In genomic region chr10:131090761-131091661, GRCh38 we compare ENCODE assay signal across 19 cellular contexts.
A peak's percentile ranks its signal among the peaks of the same experiment; 100 is the strongest.
DNase-seq lines count a peak whose midpoint lies in the region; TF ChIP-seq lines count a peak whose summit lies in the region.
"Had no signal": no experiment of that assay in that cellular context is flagged by ENCODE, and none has a peak within 500 bp of the region (broad histone marks: within the 10 kb centered on the region; RNA-seq: fewer than 3 reads in every experiment).

No MANE protein-coding gene starts in this region.

- no peak for TF ChIP-seq EP300 in esophagus muscularis mucosa (IDR thresholded peaks at IDR 0.05)

- intact Hi-C loops in esophagus muscularis mucosa (cut with DNase I), result no loop called here

- peaks cover 0 to 49% (median 0%) of the 10 kb centered on the region in 4 donors for H3K27me3 ChIP-seq in esophagus muscularis mucosa
- H3K27me3 ChIP-seq: brain microvascular endothelial cell, vagina had no signal

- no peak for TF ChIP-seq POLR2A in esophagus muscularis mucosa (IDR thresholded peaks at IDR 0.05; ENCODE audit: low read depth)

- no peak for TF ChIP-seq CTCF in HEK293 (tag by site-specific recombination; IDR thresholded peaks at IDR 0.05)
- TF ChIP-seq CTCF in esophagus muscularis mucosa (IDR thresholded peaks at IDR 0.05), result no peak

- CTCF ChIA-PET in HEK293 (lab: Yijun Ruan, JAX), result no interaction called here

- H3K4me1 ChIP-seq in HEK293 (ENCODE audit: control insufficient read depth, insufficient read depth, low read length) (no peaks in the 10 kb centered on the region), esophagus muscularis mucosa (peaks cover 0 to 9% (median 2%) of the 10 kb centered on the region in 4 donors)
- H3K4me1 ChIP-seq: psoas muscle had no signal

- DNase-seq in NCI-H1694 treated with DMSO at 0.1 percent for 48 hours (lab: John Stamatoyannopoulos, UW), result peak; percentile 1
- DNase-seq in NCI-H774 (lab: John Stamatoyannopoulos, UW), result peak; percentile 35
- peak; percentile 56 for DNase-seq in retina
- DNase-seq in putamen (ENCODE audit: low spot score), result no peak
- DNase-seq in RKO (ENCODE audit: low spot score), result no peak
- no peak for DNase-seq in esophagus muscularis mucosa (ENCODE audit: extremely low spot score)
- DNase-seq: activated CD4-positive, alpha-beta T cell treated with anti-CD3 and anti-CD28 coated beads for 48 hours; activated T-cell treated with anti-CD3 and anti-CD28 coated beads for 4 hours; brain microvascular endothelial cell; GDM1; hippocampal formation; Kasumi-1; left cardiac atrium; NCI-H524 treated with DMSO at 0.1 percent for 48 hours; psoas muscle; stimulated activated naive CD8-positive, alpha-beta T cell treated with anti-CD3 and anti-CD28 coated beads, Interleukin-15, amount 100 ng/mL, for 72 hours had no signal

- whole genome bisulfite sequencing in esophagus muscularis mucosa, result 75% methylated on average over 17 of the region's 17 CpGs

- no peaks in the 10 kb centered on the region for H3K36me3 ChIP-seq in HEK293 (ENCODE audit: control insufficient read depth in 2 of 2, insufficient read depth in 1 of 2, low read length in 2 of 2)
- H3K36me3 ChIP-seq in esophagus muscularis mucosa, result no peaks in the 10 kb centered on the region
- H3K36me3 ChIP-seq: brain microvascular endothelial cell, vagina had no signal

- no peak overlapping the region for H3K27ac ChIP-seq in HEK293 (ENCODE audit: extremely low read depth, low read depth, low read length)
- H3K27ac ChIP-seq in esophagus muscularis mucosa (replicated peaks in 1 of 4), result no peak overlapping the region
- H3K27ac ChIP-seq: brain microvascular endothelial cell, C4-2B, psoas muscle, vagina had no signal

- H3K4me3 ChIP-seq in HEK293 (ENCODE audit: low read depth, low read length), result no peak overlapping the region
- H3K4me3 ChIP-seq in esophagus muscularis mucosa, result no peak overlapping the region
- H3K4me3 ChIP-seq: psoas muscle, vagina had no signal

- no peaks in the 10 kb centered on the region for H3K9me3 ChIP-seq in HEK293 (ENCODE audit: control insufficient read depth, insufficient read depth, low read depth, low read length)
- no peaks in the 10 kb centered on the region for H3K9me3 ChIP-seq in esophagus muscularis mucosa
- H3K9me3 ChIP-seq: psoas muscle, vagina had no signal

- POLR2A ChIA-PET in HEK293 (lab: Yijun Ruan, JAX), result no interaction called here

TF ChIP-seq in HEK293, 187 proteins besides CTCF, POLR2A, EP300 and RAD21:
- TF ChIP-seq ZNF121 (tag by site-specific recombination; IDR thresholded peaks at IDR 0.05), result no peak
- no peak for TF ChIP-seq ZNF324 (tag by site-specific recombination; IDR thresholded peaks at IDR 0.05)
- no peak for TF ChIP-seq ZNF692 (tag by site-specific recombination; IDR thresholded peaks at IDR 0.05)
- TF ChIP-seq GLIS1 (tag by site-specific recombination; IDR thresholded peaks at IDR 0.05), result peak; percentile 40
- no peak for TF ChIP-seq ZNF391 (tag by site-specific recombination; IDR thresholded peaks at IDR 0.05; ENCODE audit: borderline replicate concordance, low read depth)
- no peak for TF ChIP-seq ZNF623 (tag by site-specific recombination; IDR thresholded peaks at IDR 0.05)
- TF ChIP-seq, protein P1, sequence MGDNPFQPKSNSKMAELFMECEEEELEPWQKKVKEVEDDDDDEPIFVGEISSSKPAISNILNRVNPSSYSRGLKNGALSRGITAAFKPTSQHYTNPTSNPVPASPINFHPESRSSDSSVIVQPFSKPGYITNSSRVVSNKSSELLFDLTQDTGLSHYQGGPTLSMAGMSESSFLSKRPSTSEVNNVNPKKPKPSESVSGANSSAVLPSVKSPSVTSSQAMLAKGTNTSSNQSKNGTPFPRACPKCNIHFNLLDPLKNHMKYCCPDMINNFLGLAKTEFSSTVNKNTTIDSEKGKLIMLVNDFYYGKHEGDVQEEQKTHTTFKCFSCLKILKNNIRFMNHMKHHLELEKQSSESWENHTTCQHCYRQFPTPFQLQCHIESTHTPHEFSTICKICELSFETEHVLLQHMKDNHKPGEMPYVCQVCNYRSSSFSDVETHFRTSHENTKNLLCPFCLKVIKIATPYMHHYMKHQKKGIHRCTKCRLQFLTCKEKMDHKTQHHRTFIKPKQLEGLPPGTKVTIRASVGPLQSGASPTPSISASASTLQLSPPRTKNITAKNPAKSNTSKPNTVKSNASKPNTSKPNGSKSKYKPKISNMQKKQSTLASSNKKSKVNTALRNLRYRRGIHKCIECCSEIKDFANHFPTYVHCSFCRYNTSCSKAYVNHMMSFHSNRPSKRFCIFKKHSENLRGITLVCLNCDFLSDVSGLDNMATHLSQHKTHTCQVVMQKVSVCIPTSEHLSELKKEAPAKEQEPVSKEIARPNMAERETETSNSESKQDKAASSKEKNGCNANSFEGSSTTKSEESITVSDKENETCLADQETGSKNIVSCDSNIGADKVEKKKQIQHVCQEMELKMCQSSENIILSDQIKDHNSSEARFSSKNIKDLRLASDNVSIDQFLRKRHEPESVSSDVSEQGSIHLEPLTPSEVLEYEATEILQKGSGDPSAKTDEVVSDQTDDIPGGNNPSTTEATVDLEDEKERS (tag by site-specific recombination; IDR thresholded peaks at IDR 0.05), result no peak
- TF ChIP-seq ZXDB (tag by site-specific recombination; IDR thresholded peaks at IDR 0.05), result no peak

Comparison
In these comparisons a context has a peak if more than half of its experiments do, and no peak if none do; other contexts are left out.
1. DNase-seq: peak in NCI-H1694 treated with DMSO at 0.1 percent for 48 hours (single experiment), NCI-H774 (single experiment) and retina (single experiment); none in putamen (single experiment), RKO (single experiment) and esophagus muscularis mucosa (single experiment).